19 cellular contexts compared by ENCODE assay signal in the genomic region with DNA sequence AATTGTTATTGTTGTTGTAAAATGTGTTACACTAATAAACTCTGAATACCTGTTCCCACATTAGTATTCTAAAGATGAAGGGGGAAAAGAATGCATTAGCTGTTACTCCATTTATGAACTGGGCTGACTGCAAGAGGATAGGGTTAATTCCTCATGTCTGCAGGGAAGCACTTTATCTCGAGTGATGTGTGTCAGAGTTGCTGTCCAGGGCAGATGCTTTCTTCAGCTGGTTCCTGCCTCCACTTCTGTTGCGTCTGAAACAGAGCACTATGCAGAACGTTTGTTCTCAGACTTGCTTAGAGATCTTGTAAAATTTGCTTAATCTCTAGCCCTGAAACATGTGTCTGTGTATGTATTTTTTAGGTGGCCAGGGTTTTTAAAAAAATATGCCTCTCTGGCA.
"Had no signal": no experiment of that assay in that cellular context is flagged by ENCODE, and none has a peak within 500 bp of the region (broad histone marks: within the 10 kb centered on the region; RNA-seq: fewer than 3 reads in every experiment).

No MANE protein-coding gene starts in this region.

- H3K36me3 Mint-ChIP-seq: activated naive CD4-positive, alpha-beta T cell treated with anti-CD3 and anti-CD28 coated beads, Interleukin-2, amount 10 ng/mL, durations not matched to agents 7 days and 5 days; naive thymus-derived CD8-positive, alpha-beta T cell had no signal

- H3K4me3 ChIP-seq: breast epithelium, gastrocnemius medialis, heart left ventricle had no signal

- H3K27me3 Mint-ChIP-seq: activated CD4-positive, alpha-beta T cell treated with anti-CD3 and anti-CD28 coated beads, Interleukin-2, amount 10 ng/mL, durations not matched to agents 7 days and 5 days; activated naive CD4-positive, alpha-beta T cell treated with anti-CD3 and anti-CD28 coated beads, Interleukin-2, amount 10 ng/mL, durations not matched to agents 7 days and 5 days; activated naive CD8-positive, alpha-beta T cell treated with anti-CD3 and anti-CD28 coated beads, Interleukin-2, amount 50 U/mL, for 24 hours; activated T-cell treated with anti-CD3 and anti-CD28 coated beads, Interleukin-2, amount 50 U/mL, for 24 hours; stimulated activated naive B cell treated with anti-CD40 and anti-IgM and Interleukin-4, amounts not matched to agents 10 μg/mL and 1 μg/mL and 100 μg/mL, for 72 hours had no signal

- H3K27ac Mint-ChIP-seq: activated CD4-positive, alpha-beta T cell treated with anti-CD3 and anti-CD28 coated beads, Interleukin-2, amount 10 ng/mL, durations not matched to agents 7 days and 5 days; activated CD8-positive, alpha-beta T cell treated with anti-CD3 and anti-CD28 coated beads, Interleukin-2, amount 10 ng/mL, durations not matched to agents 7 days and 5 days; activated naive CD4-positive, alpha-beta T cell treated with anti-CD3 and anti-CD28 coated beads, Interleukin-2, amount 10 ng/mL, durations not matched to agents 7 days and 5 days; activated naive CD8-positive, alpha-beta T cell treated with anti-CD3 and anti-CD28 coated beads, Interleukin-2, amount 50 U/mL, for 24 hours; activated T-cell treated with anti-CD3 and anti-CD28 coated beads, Interleukin-2, amount 50 U/mL, for 24 hours; naive thymus-derived CD8-positive, alpha-beta T cell; stimulated activated naive B cell treated with anti-CD40 and anti-IgM and Interleukin-4, amounts not matched to agents 10 μg/mL and 1 μg/mL and 100 μg/mL, for 72 hours had no signal

- H3K27me3 ChIP-seq: breast epithelium, gastrocnemius medialis, heart left ventricle had no signal

- H3K36me3 ChIP-seq: breast epithelium, gastrocnemius medialis, heart left ventricle had no signal

- H3K4me1 ChIP-seq: breast epithelium, gastrocnemius medialis, heart left ventricle had no signal

- H3K9me3 Mint-ChIP-seq: activated CD4-positive, alpha-beta T cell treated with anti-CD3 and anti-CD28 coated beads, Interleukin-2, amount 10 ng/mL, durations not matched to agents 7 days and 5 days; activated naive CD4-positive, alpha-beta T cell treated with anti-CD3 and anti-CD28 coated beads, Interleukin-2, amount 10 ng/mL, durations not matched to agents 7 days and 5 days; activated naive CD8-positive, alpha-beta T cell treated with anti-CD3 and anti-CD28 coated beads, Interleukin-2, amount 50 U/mL, for 24 hours; activated T-cell treated with anti-CD3 and anti-CD28 coated beads, Interleukin-2, amount 50 U/mL, for 24 hours had no signal

- H3K4me3 Mint-ChIP-seq: activated CD4-positive, alpha-beta T cell treated with anti-CD3 and anti-CD28 coated beads, Interleukin-2, amount 10 ng/mL, durations not matched to agents 7 days and 5 days; activated CD8-positive, alpha-beta T cell treated with anti-CD3 and anti-CD28 coated beads, Interleukin-2, amount 10 ng/mL, durations not matched to agents 7 days and 5 days; activated naive CD4-positive, alpha-beta T cell treated with anti-CD3 and anti-CD28 coated beads, Interleukin-2, amount 10 ng/mL, durations not matched to agents 7 days and 5 days; activated naive CD8-positive, alpha-beta T cell treated with anti-CD3 and anti-CD28 coated beads, Interleukin-2, amount 50 U/mL, for 24 hours; activated T-cell treated with anti-CD3 and anti-CD28 coated beads, Interleukin-2, amount 50 U/mL, for 24 hours; naive thymus-derived CD8-positive, alpha-beta T cell; stimulated activated naive B cell treated with anti-CD40 and anti-IgM and Interleukin-4, amounts not matched to agents 10 μg/mL and 1 μg/mL and 100 μg/mL, for 72 hours had no signal

- DNase-seq: activated CD4-positive, alpha-beta T cell treated with anti-CD3 and anti-CD28 coated beads, Interleukin-2, amount 10 ng/mL, durations not matched to agents 7 days and 5 days; activated CD8-positive, alpha-beta T cell treated with anti-CD3 and anti-CD28 coated beads, Interleukin-2, amount 10 ng/mL, durations not matched to agents 7 days and 5 days; activated naive CD4-positive, alpha-beta T cell treated with anti-CD3 and anti-CD28 coated beads, Interleukin-2, amount 10 ng/mL, durations not matched to agents 7 days and 5 days; activated naive CD8-positive, alpha-beta T cell treated with anti-CD3 and anti-CD28 coated beads, Interleukin-2, amount 50 U/mL, for 24 hours; activated T-cell treated with anti-CD3 and anti-CD28 coated beads, Interleukin-2, amount 50 U/mL, for 24 hours; aorta; cortex of kidney; erythroblast; gastrocnemius medialis; heart left ventricle; mesenchymal stem cell; naive thymus-derived CD8-positive, alpha-beta T cell; posterior cingulate gyrus; retina; stimulated activated naive B cell treated with anti-CD40 and anti-IgM and Interleukin-4, amounts not matched to agents 10 μg/mL and 1 μg/mL and 100 μg/mL, for 72 hours; T-helper 1 cell; T-helper 9 cell had no signal

- H3K27ac ChIP-seq: breast epithelium, gastrocnemius medialis, heart left ventricle had no signal

- H3K4me1 Mint-ChIP-seq: activated CD4-positive, alpha-beta T cell treated with anti-CD3 and anti-CD28 coated beads, Interleukin-2, amount 10 ng/mL, durations not matched to agents 7 days and 5 days; activated naive CD4-positive, alpha-beta T cell treated with anti-CD3 and anti-CD28 coated beads, Interleukin-2, amount 10 ng/mL, durations not matched to agents 7 days and 5 days; activated naive CD8-positive, alpha-beta T cell treated with anti-CD3 and anti-CD28 coated beads, Interleukin-2, amount 50 U/mL, for 24 hours; naive thymus-derived CD8-positive, alpha-beta T cell; stimulated activated naive B cell treated with anti-CD40 and anti-IgM and Interleukin-4, amounts not matched to agents 10 μg/mL and 1 μg/mL and 100 μg/mL, for 72 hours had no signal

- ATAC-seq: activated CD4-positive, CD25-positive, alpha-beta regulatory T cell treated with anti-CD3 and anti-CD28 coated beads, Interleukin-2, amount 50 U/mL, for 24 hours; activated CD8-positive, alpha-beta T cell treated with anti-CD3 and anti-CD28 coated beads, Interleukin-2, amount 10 ng/mL, durations not matched to agents 7 days and 5 days; activated naive CD8-positive, alpha-beta T cell treated with anti-CD3 and anti-CD28 coated beads, Interleukin-2, amount 50 U/mL, for 24 hours; gastrocnemius medialis; heart left ventricle; naive thymus-derived CD8-positive, alpha-beta T cell; stimulated activated naive B cell treated with anti-CD40 and anti-IgM and Interleukin-4, amounts not matched to agents 10 μg/mL and 1 μg/mL and 100 μg/mL, for 72 hours had no signal
